ENCODE assay signal across 27 cellular contexts in the genomic region with DNA sequence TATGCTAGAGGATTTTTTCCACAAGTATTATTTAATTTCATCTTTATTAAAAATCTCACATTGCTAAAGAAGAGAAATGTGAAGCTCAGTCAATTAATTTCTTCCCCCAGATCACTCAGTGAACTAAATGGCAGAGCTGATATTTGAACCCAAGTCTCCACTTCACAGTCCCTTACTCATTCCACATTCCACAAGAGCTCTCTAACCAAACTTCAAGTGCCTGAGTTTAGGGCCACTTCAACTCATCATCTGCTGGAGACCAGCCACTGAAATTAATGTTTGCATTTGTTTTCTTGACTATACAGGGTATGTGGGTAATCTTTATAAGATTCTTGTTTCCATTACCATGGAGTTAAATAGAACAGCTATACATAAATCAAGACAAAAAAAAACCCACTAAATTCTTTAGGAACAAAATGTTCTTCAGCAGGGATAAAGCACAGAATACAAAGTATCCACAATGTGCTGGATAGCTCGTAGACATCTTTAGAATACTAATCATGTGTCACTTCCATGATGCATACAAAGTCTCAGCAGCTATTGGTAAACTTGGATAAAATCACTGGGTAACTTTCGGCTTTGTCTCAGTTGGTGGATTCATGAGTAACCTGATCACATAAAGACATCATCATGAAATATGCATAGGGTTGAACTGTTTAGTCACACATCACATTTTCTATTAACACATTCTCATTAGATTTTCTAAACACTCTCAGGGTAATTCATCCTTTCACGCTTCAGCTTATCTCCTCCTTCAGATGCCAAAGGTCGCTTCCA.
A peak's percentile ranks its signal among the peaks of the same experiment; 100 is the strongest.
DNase-seq lines count a peak whose midpoint lies in the region; FAIRE-seq and TF ChIP-seq lines count a peak whose summit lies in the region.
"Had no signal": no experiment of that assay in that cellular context is flagged by ENCODE, and none has a peak within 500 bp of the region (broad histone marks: within the 10 kb centered on the region; RNA-seq: fewer than 3 reads in every experiment).

No MANE protein-coding gene starts in this region.

- no peaks in the 10 kb centered on the region for H3F3A ChIP-seq in neural progenitor cell (ENCODE audit: low read depth)

- H3K4me2 ChIP-seq in neural progenitor cell: no peak overlapping the region
- H3K4me2 ChIP-seq: GM23338, PC-9 had no signal

- H3K9ac ChIP-seq in neural progenitor cell: no peak overlapping the region

- no peaks in the 10 kb centered on the region for H3K36me3 ChIP-seq in bronchial epithelial cell (ENCODE audit: control insufficient read depth, insufficient read depth, low read length)
- no peaks in the 10 kb centered on the region for H3K36me3 ChIP-seq in neural progenitor cell
- no peaks in the 10 kb centered on the region for H3K36me3 ChIP-seq in small intestine (ENCODE audit: control insufficient read depth in 2 of 2, insufficient read depth in 2 of 2, low read length in 2 of 2)
- H3K36me3 ChIP-seq: breast epithelium, transverse colon had no signal

- H3K79me2 ChIP-seq in neural progenitor cell (ENCODE audit: low read depth): no peaks in the 10 kb centered on the region

- H3K4me1 Mint-ChIP-seq in neural progenitor cell: peaks cover 61% of the 10 kb centered on the region
- H3K4me1 Mint-ChIP-seq in activated CD4-positive, alpha-beta T cell treated with anti-CD3 and anti-CD28 coated beads, Interleukin-2, amount 10 ng/mL, durations not matched to agents 24 days and 14 days: no peaks in the 10 kb centered on the region
- H3K4me1 Mint-ChIP-seq: CD4-positive, CD25-positive, alpha-beta regulatory T cell; GM23338; memory B cell had no signal

- H3K9me3 ChIP-seq in neural progenitor cell (ENCODE audit: low read depth): no peaks in the 10 kb centered on the region
- H3K9me3 ChIP-seq in small intestine (ENCODE audit: control insufficient read depth, low read depth): no peaks in the 10 kb centered on the region
- H3K9me3 ChIP-seq: heart left ventricle, transverse colon had no signal

- no peak for TF ChIP-seq CTCF in bronchial epithelial cell (IDR thresholded peaks at IDR 0.05; ENCODE audit: insufficient read depth, low read length, severe bottlenecking)
- TF ChIP-seq CTCF in neural progenitor cell (IDR thresholded peaks at IDR 0.05): no peak

- H2AFZ ChIP-seq in neural progenitor cell (replicated peaks): no peak overlapping the region
- H2AFZ ChIP-seq: GM23338, PC-9 had no signal

- peak; percentile 46 for DNase-seq in DMS53 (lab: John Stamatoyannopoulos, UW)
- DNase-seq in DMS53 treated with DMSO at 0.1 percent for 48 hours (lab: John Stamatoyannopoulos, UW; ENCODE audit: unreplicated experiment): no peak
- DNase-seq in NCI-H510A treated with DMSO at 0.1 percent for 48 hours (lab: John Stamatoyannopoulos, UW): peak; percentile 62
- peak; percentile 4 for DNase-seq in bronchial epithelial cell (ENCODE audit: low read depth)
- DNase-seq in neural progenitor cell (ENCODE audit: low spot score): no peak
- DNase-seq in COLO829 (ENCODE audit: low spot score): no peak
- no peak for DNase-seq in small intestine
- DNase-seq in activated CD4-positive, alpha-beta T cell treated with anti-CD3 and anti-CD28 coated beads, Interleukin-2, amount 10 ng/mL, durations not matched to agents 24 days and 14 days: no peak
- DNase-seq: 8988T; activated CD4-positive, alpha-beta T cell treated with anti-CD3 and anti-CD28 coated beads, Interleukin-2, amount 50 U/mL, for 48 hours; activated naive CD4-positive, alpha-beta T cell treated with Interleukin-2 at 50 U/mL for 16 hours; CD4-positive, CD25-positive, alpha-beta regulatory T cell; effector CD4-positive, alpha-beta T cell; heart left ventricle; HFFc6; NCI-H1436; NK-92 treated with Interleukin-12 subunit alpha and Interleukin-12 subunit beta, amount 100 ng/mL, for 24 hours; PC-9; stimulated activated CD4-positive, alpha-beta T cell treated with anti-CD3 and anti-CD28 coated beads, Interleukin-1b, Interleukin-23, amount 100 ng/mL, for 48 hours; SW 1271; transverse colon had no signal

- H3K27me3 Mint-ChIP-seq in neural progenitor cell (ENCODE audit: insufficient read depth, low read depth): peaks cover 5% of the 10 kb centered on the region
- no peaks in the 10 kb centered on the region for H3K27me3 Mint-ChIP-seq in activated CD4-positive, alpha-beta T cell treated with anti-CD3 and anti-CD28 coated beads, Interleukin-2, amount 10 ng/mL, durations not matched to agents 24 days and 14 days
- H3K27me3 Mint-ChIP-seq: CD4-positive, CD25-positive, alpha-beta regulatory T cell had no signal

- no peak for FAIRE-seq in bronchial epithelial cell (lab: Jason Lieb, UNC)
- FAIRE-seq in small intestine (lab: Jason Lieb, UNC): no peak
- FAIRE-seq: colon, GM18507 had no signal

- WGBS in small intestine, 3 donors: 40 to 54% (median 40%) methylated on average over 4 of the region's 4 CpGs

- peak overlapping the region; percentile 76 for H3K27ac Mint-ChIP-seq in neural progenitor cell
- no peak overlapping the region for H3K27ac Mint-ChIP-seq in activated CD4-positive, alpha-beta T cell treated with anti-CD3 and anti-CD28 coated beads, Interleukin-2, amount 10 ng/mL, durations not matched to agents 24 days and 14 days
- H3K27ac Mint-ChIP-seq: CD4-positive, CD25-positive, alpha-beta regulatory T cell; GM23338; HFFc6; memory B cell had no signal

- H3K36me3 Mint-ChIP-seq in neural progenitor cell: no peaks in the 10 kb centered on the region
- H3K36me3 Mint-ChIP-seq in activated CD4-positive, alpha-beta T cell treated with anti-CD3 and anti-CD28 coated beads, Interleukin-2, amount 10 ng/mL, durations not matched to agents 24 days and 14 days (ENCODE audit: low read depth): no peaks in the 10 kb centered on the region
- H3K36me3 Mint-ChIP-seq: CD4-positive, CD25-positive, alpha-beta regulatory T cell; memory B cell had no signal

- intact Hi-C loops in activated CD4-positive, alpha-beta T cell treated with anti-CD3 and anti-CD28 coated beads, Interleukin-2, amount 10 ng/mL, durations not matched to agents 24 days and 14 days (cut with micrococcal nuclease): no loop called here

- no peak overlapping the region for H3K27ac ChIP-seq in neural progenitor cell
- no peak overlapping the region for H3K27ac ChIP-seq in small intestine (ENCODE audit: low read depth in 1 of 2, low read length in 1 of 2)
- H3K27ac ChIP-seq: breast epithelium, PC-9, skin epidermis, transverse colon had no signal

- peaks cover 4% of the 10 kb centered on the region for H3K9me3 Mint-ChIP-seq in neural progenitor cell
- no peaks in the 10 kb centered on the region for H3K9me3 Mint-ChIP-seq in activated CD4-positive, alpha-beta T cell treated with anti-CD3 and anti-CD28 coated beads, Interleukin-2, amount 10 ng/mL, durations not matched to agents 24 days and 14 days
- H3K9me3 Mint-ChIP-seq: GM23338, memory B cell had no signal

- H4K20me1 ChIP-seq in neural progenitor cell (ENCODE audit: low read depth): no peaks in the 10 kb centered on the region

- no peak overlapping the region for H3K4me3 Mint-ChIP-seq in neural progenitor cell
- H3K4me3 Mint-ChIP-seq in activated CD4-positive, alpha-beta T cell treated with anti-CD3 and anti-CD28 coated beads, Interleukin-2, amount 10 ng/mL, durations not matched to agents 24 days and 14 days: no peak overlapping the region
- H3K4me3 Mint-ChIP-seq: CD4-positive, CD25-positive, alpha-beta regulatory T cell; GM23338; HFFc6; memory B cell had no signal

- H3K4me1 ChIP-seq in neural progenitor cell (peaks cover 5% of the 10 kb centered on the region), small intestine (ENCODE audit: control insufficient read depth in 2 of 2, insufficient read depth in 1 of 2, low read depth in 1 of 2, low read length in 1 of 2) (no peaks in the 10 kb centered on the region)
- H3K4me1 ChIP-seq: breast epithelium, transverse colon had no signal

- H3K27me3 ChIP-seq in bronchial epithelial cell (ENCODE audit: control insufficient read depth, insufficient read depth, low read length) (no peaks in the 10 kb centered on the region), neural progenitor cell (no peaks in the 10 kb centered on the region), small intestine (ENCODE audit: control insufficient read depth in 2 of 2, insufficient read depth in 2 of 2, low read length in 2 of 2) (no peaks in the 10 kb centered on the region)
- H3K27me3 ChIP-seq: breast epithelium, heart left ventricle, transverse colon had no signal

- H3K4me3 ChIP-seq in bronchial epithelial cell (ENCODE audit: low read depth, low read length) (no peak overlapping the region), neural progenitor cell (no peak overlapping the region), small intestine (ENCODE audit: low read depth in 1 of 2, low read length in 2 of 2) (no peak overlapping the region)
- H3K4me3 ChIP-seq: breast epithelium, GM23338, heart left ventricle, PC-9, skin epidermis, transverse colon had no signal

Comparison
In these comparisons a context has a peak if more than half of its experiments do, and no peak if none do; other contexts are left out.
1. DNase-seq: peak in DMS53 (single experiment), NCI-H510A treated with DMSO at 0.1 percent for 48 hours (single experiment) and bronchial epithelial cell (single experiment); none in DMS53 treated with DMSO at 0.1 percent for 48 hours (single experiment), neural progenitor cell (single experiment), COLO829 (single experiment), small intestine (single experiment) and activated CD4-positive, alpha-beta T cell treated with anti-CD3 and anti-CD28 coated beads, Interleukin-2, amount 10 ng/mL, durations not matched to agents 24 days and 14 days (single experiment).